Comparison of ENCODE assay signal across 22 cellular contexts in the genomic region with DNA sequence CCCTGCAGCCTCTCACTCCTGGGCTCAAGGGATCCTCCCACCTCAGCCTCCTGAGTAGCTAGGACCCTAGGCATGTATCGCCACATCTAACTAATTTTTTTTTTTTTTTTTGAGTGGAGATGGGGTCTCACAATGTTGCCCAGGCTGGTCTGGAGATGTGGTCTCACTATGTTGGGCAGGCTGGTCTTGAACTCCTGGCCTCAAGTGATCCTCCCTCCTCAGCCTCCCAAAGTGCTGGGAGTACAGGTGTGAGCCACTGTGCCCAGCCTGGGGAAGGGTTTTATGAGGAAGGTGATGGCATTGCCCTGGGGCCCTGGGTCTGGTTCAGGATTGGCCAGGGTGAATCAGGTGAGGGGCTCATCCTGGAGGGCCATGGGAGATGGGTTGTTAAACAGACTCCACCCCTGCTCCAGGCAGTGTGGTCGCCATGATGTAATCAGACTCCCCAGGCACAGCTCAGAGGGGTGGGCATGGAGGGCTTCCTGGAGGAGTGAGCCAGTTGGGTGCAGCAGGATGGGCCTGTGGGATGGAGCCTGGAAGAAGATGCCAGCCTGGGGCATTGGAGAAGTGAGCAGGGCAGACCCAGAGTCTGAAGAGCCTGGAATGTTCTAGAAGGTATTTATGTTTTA.
"Had no signal": no experiment of that assay in that cellular context is flagged by ENCODE, and none has a peak within 500 bp of the region (broad histone marks: within the 10 kb centered on the region; RNA-seq: fewer than 3 reads in every experiment).

No MANE protein-coding gene starts in this region.

- H3K4me1 ChIP-seq: breast epithelium, gastroesophageal sphincter, pancreas had no signal

- H3K27ac ChIP-seq: breast epithelium, gastroesophageal sphincter, heart left ventricle, pancreas, thoracic aorta had no signal

- H3K9me3 Mint-ChIP-seq: memory B cell; naive thymus-derived CD4-positive, alpha-beta T cell; stimulated activated memory B cell treated with anti-CD40 and anti-IgM and Interleukin-4, amounts not matched to agents 10 μg/mL and 1 μg/mL and 100 μg/mL, for 72 hours; T-helper 1 cell treated with Interleukin-12 subunit alpha and Interleukin-12 subunit beta and Interleukin-4 antibody, amounts not matched to agents 30 μg/mL and 1 μg/mL, for 36 hours had no signal

- H3K9me3 ChIP-seq: breast epithelium, gastroesophageal sphincter, heart left ventricle, pancreas, thoracic aorta had no signal

- H3K4me3 Mint-ChIP-seq: memory B cell; naive thymus-derived CD4-positive, alpha-beta T cell; stimulated activated memory B cell treated with anti-CD40 and anti-IgM and Interleukin-4, amounts not matched to agents 10 μg/mL and 1 μg/mL and 100 μg/mL, for 72 hours; T-helper 1 cell treated with Interleukin-12 subunit alpha and Interleukin-12 subunit beta and Interleukin-4 antibody, amounts not matched to agents 30 μg/mL and 1 μg/mL, for 36 hours had no signal

- H3K27ac Mint-ChIP-seq: memory B cell; stimulated activated memory B cell treated with anti-CD40 and anti-IgM and Interleukin-4, amounts not matched to agents 10 μg/mL and 1 μg/mL and 100 μg/mL, for 72 hours; T-helper 1 cell treated with Interleukin-12 subunit alpha and Interleukin-12 subunit beta and Interleukin-4 antibody, amounts not matched to agents 30 μg/mL and 1 μg/mL, for 36 hours had no signal

- FAIRE-seq: astrocyte, pancreas had no signal

- DNase-seq: activated CD4-positive, alpha-beta T cell treated with anti-CD3 and anti-CD28 coated beads, Interleukin-2, amount 50 U/mL, for 1 hour; activated CD4-positive, CD25-positive, alpha-beta regulatory T cell treated with anti-CD3 and anti-CD28 coated beads, Interleukin-2, amount 50 U/mL, for 72 hours; activated CD8-positive, alpha-beta memory T cell treated with anti-CD3 and anti-CD28 coated beads for 24 hours; activated naive CD4-positive, alpha-beta T cell; cerebellar nuclear complex; cortex of kidney; effector CD4-positive, alpha-beta T cell; kidney glomerular epithelial cell; left ventricle myocardium superior; stimulated activated CD4-positive, alpha-beta T cell treated with anti-CD3 and anti-CD28 coated beads, Interleukin-4, amount 100 ng/mL, for 4 hours had no signal

- ATAC-seq: esophagus mucosa; gastroesophageal sphincter; heart left ventricle; left ventricle myocardium superior; naive thymus-derived CD4-positive, alpha-beta T cell; pancreas; sciatic nerve; stimulated activated memory B cell treated with anti-CD40 and anti-IgM and Interleukin-4, amounts not matched to agents 10 μg/mL and 1 μg/mL and 100 μg/mL, for 72 hours had no signal

- H3K27me3 ChIP-seq: breast epithelium, pancreas had no signal

- H3K36me3 ChIP-seq: breast epithelium, gastroesophageal sphincter, heart left ventricle, pancreas, thoracic aorta had no signal

- H3K4me3 ChIP-seq: breast epithelium, gastroesophageal sphincter, heart left ventricle, pancreas, thoracic aorta had no signal

- H3K36me3 Mint-ChIP-seq: memory B cell; naive thymus-derived CD4-positive, alpha-beta T cell; stimulated activated memory B cell treated with anti-CD40 and anti-IgM and Interleukin-4, amounts not matched to agents 10 μg/mL and 1 μg/mL and 100 μg/mL, for 72 hours had no signal
